Comparison of ENCODE assay signal across 9 cellular contexts in the genomic region with DNA sequence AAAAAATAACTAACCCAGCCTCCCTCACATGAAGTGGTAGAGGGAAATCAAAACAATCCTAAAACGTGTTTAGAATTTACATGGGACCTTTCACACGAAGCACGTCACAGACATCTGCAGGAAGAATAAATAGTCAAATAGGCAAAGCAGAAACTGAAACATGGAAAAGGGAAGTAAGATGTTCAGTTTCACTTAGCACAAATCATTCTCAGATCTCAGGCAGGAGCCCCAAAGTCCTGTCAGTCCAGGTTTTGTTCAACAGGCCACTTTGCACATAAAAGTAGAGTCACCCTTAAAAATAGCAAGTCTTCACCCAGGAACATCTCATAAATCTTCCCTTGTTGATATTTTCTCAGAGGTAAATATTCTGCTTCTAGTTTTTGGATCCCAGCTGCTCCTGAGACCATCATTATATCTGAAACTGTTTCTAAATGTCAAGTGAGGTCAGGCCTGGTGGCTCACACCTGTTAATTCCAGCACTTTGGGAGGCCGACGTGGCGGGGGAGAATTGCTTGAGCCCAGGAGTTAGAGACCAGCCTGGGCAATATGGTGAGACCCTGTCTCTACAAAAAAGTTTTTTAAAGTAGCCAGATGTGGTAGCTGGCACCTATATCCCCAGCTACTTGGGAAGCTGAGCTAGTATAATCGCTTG. TPM values are rescaled to one million over a fixed set of nuclear protein-coding genes. Genes with fewer than 3 reads are reported as not detected.
DNase-seq lines count a peak whose midpoint lies in the region; ATAC-seq and TF ChIP-seq lines count a peak whose summit lies in the region.
"Had no signal": no experiment of that assay in that cellular context is flagged by ENCODE, and none has a peak within 500 bp of the region (broad histone marks: within the 10 kb centered on the region; RNA-seq: fewer than 3 reads in every experiment).

No MANE protein-coding gene starts in this region.

- H3K36me3 ChIP-seq in upper lobe of left lung, result no peaks in the 10 kb centered on the region
- H3K36me3 ChIP-seq: SJSA1 had no signal

- DNase-seq in NOMO-1 treated with dmso at 0.1 percent for 144 hours (lab: John Stamatoyannopoulos, UW; ENCODE audit: unreplicated experiment) (peak; percentile 89), upper lobe of left lung (no peak), GM03348 (ENCODE audit: low spot score) (no peak)
- no peak for DNase-seq in naive thymus-derived CD8-positive, alpha-beta T cell
- DNase-seq in activated effector memory CD4-positive, alpha-beta T cell treated with Interleukin-2 at 50 U/mL for 16 hours, result no peak
- DNase-seq in activated CD4-positive, alpha-beta T cell treated with anti-CD3 and anti-CD28 coated beads, Interleukin-2, amount 50 U/mL, for 4 hours, result no peak

- peak overlapping the region in 6 of 10 donors; percentile 12 to 77 (median 62) for H3K27ac Mint-ChIP-seq in naive thymus-derived CD8-positive, alpha-beta T cell

- ATAC-seq in HG02588 (IDR thresholded peaks at IDR 0.05; ENCODE audit: unreplicated experiment) (peak; percentile 40), upper lobe of left lung (ENCODE audit: low FRiP score in 2 of 2) (no peak)
- ATAC-seq in naive thymus-derived CD8-positive, alpha-beta T cell, result no peak

- TF ChIP-seq EP300 in upper lobe of left lung (IDR thresholded peaks at IDR 0.05), result no peak

- peak; percentile 27 for TF ChIP-seq POLR2A in GM18526 (IDR thresholded peaks at IDR 0.05; ENCODE audit: extremely low read depth, insufficient read length)
- no peak for TF ChIP-seq POLR2A in upper lobe of left lung (IDR thresholded peaks at IDR 0.05)

- peaks cover 26 to 61% (median 51%) of the 10 kb centered on the region in 4 donors for H3K4me1 Mint-ChIP-seq in naive thymus-derived CD8-positive, alpha-beta T cell

- 73 to 74% methylated on average over 7 of the region's 7 CpGs for WGBS in upper lobe of left lung, 2 donors

- no peaks in the 10 kb centered on the region for H3K27me3 ChIP-seq in upper lobe of left lung
- H3K27me3 ChIP-seq: SJSA1 had no signal

- H3K9me3 ChIP-seq in upper lobe of left lung, result no peaks in the 10 kb centered on the region
- H3K9me3 ChIP-seq: SJSA1 had no signal

- H3K27ac ChIP-seq in upper lobe of left lung, result peak overlapping the region in 2 of 4 donors; percentile 27 to 56
- H3K27ac ChIP-seq: SJSA1 had no signal

- peaks cover 14 to 29% (median 20%) of the 10 kb centered on the region in 4 donors for H3K4me1 ChIP-seq in upper lobe of left lung

- H3K36me3 Mint-ChIP-seq in naive thymus-derived CD8-positive, alpha-beta T cell, result peaks cover 0 to 5% (median 2%) of the 10 kb centered on the region in 3 donors

- POLR2A ChIA-PET in naive thymus-derived CD8-positive, alpha-beta T cell (lab: Charles Lee), result interaction anchor here (2.0 kb wide), 1 partner anchor 16 kb away, joined by 12 read pairs; no protein-coding TSS in a partner anchor

- H3K4me3 Mint-ChIP-seq in naive thymus-derived CD8-positive, alpha-beta T cell, result peak overlapping the region in 9 of 10 donors; percentile 19 to 77 (median 52)

- no peak overlapping the region for H3K4me3 ChIP-seq in upper lobe of left lung

- TF ChIP-seq CTCF in upper lobe of left lung (IDR thresholded peaks at IDR 0.05), result no peak

- no peaks in the 10 kb centered on the region for H3K27me3 Mint-ChIP-seq in naive thymus-derived CD8-positive, alpha-beta T cell

- no peaks in the 10 kb centered on the region for H3K9me3 Mint-ChIP-seq in naive thymus-derived CD8-positive, alpha-beta T cell

RNA-seq across cellular contexts. Expression of gene RUBCN, which starts 1.9 kb away (rescaled TPM):
- total RNA-seq in naive thymus-derived CD8-positive, alpha-beta T cell, result 10 to 100 TPM; 63.8 to 70.3 TPM
- 10 to 100 TPM; 20.3 to 23.6 (median 21.7) TPM for polyA plus RNA-seq in naive thymus-derived CD8-positive, alpha-beta T cell
- 100 to 1,000 TPM in 1 of 6 donors, 10 to 100 TPM in 5; 34.8 to 103 (median 51.2) TPM for total RNA-seq in upper lobe of left lung

RNA-seq across cellular contexts. Expression of gene FYTTD1, which starts 14.9 kb away (rescaled TPM):
- total RNA-seq in naive thymus-derived CD8-positive, alpha-beta T cell, result 10 to 100 TPM; 66.4 to 70.2 TPM
- 100 to 1,000 TPM in 1 of 3 donors, 10 to 100 TPM in 2; 93.5 to 123 (median 93.7) TPM for polyA plus RNA-seq in naive thymus-derived CD8-positive, alpha-beta T cell
- total RNA-seq in upper lobe of left lung, result 10 to 100 TPM; 25.5 to 50.0 (median 37.5) TPM

RNA-seq across cellular contexts. Expression of gene LRCH3, which starts 56.3 kb away (rescaled TPM):
- 10 to 100 TPM; 70.2 to 81.8 TPM for total RNA-seq in naive thymus-derived CD8-positive, alpha-beta T cell
- 10 to 100 TPM; 11.7 to 20.4 (median 16.6) TPM for polyA plus RNA-seq in naive thymus-derived CD8-positive, alpha-beta T cell
- 10 to 100 TPM; 24.6 to 68.1 (median 34.2) TPM for total RNA-seq in upper lobe of left lung
